Comparison of ENCODE assay signal across 13 cellular contexts in genomic region chr6:116255246-116255800, GRCh38. TPM values are rescaled to one million over a fixed set of nuclear protein-coding genes. Genes with fewer than 3 reads are reported as not detected.
DNase-seq lines count a peak whose midpoint lies in the region; ATAC-seq and TF ChIP-seq lines count a peak whose summit lies in the region.
"Had no signal": no experiment of that assay in that cellular context is flagged by ENCODE, and none has a peak within 500 bp of the region (broad histone marks: within the 10 kb centered on the region; RNA-seq: fewer than 3 reads in every experiment).

No MANE protein-coding gene starts in this region.

- no peak for TF ChIP-seq RAD21 in neural cell (conservative IDR thresholded peaks at IDR 0.05)

- H3K27ac Mint-ChIP-seq in nephron progenitor cell: no peak overlapping the region
- H3K27ac Mint-ChIP-seq: activated CD4-positive, alpha-beta T cell treated with anti-CD3 and anti-CD28 coated beads, Interleukin-2, amount 10 ng/mL, durations not matched to agents 24 days and 14 days; activated naive CD8-positive, alpha-beta T cell had no signal

- peaks cover 25% of the 10 kb centered on the region for H3K4me1 ChIP-seq in ES-I3 (ENCODE audit: insufficient read depth, low read length)

- no peaks in the 10 kb centered on the region for H3K27me3 ChIP-seq in neural cell (ENCODE audit: insufficient read depth, low read depth, low read length)
- H3K27me3 ChIP-seq: stomach had no signal

- no peak for TF ChIP-seq EP300 in neural cell (conservative IDR thresholded peaks at IDR 0.05; ENCODE audit: poor library complexity, severe bottlenecking)

- TF ChIP-seq CTCF in epithelial cell of esophagus (IDR thresholded peaks at IDR 0.05; ENCODE audit: insufficient read depth, low read depth, low read length, missing control alignments) (no peak), neural cell (IDR thresholded peaks at IDR 0.05; ENCODE audit: poor library complexity, severe bottlenecking) (no peak), nephron progenitor cell (IDR thresholded peaks at IDR 0.05) (no peak)

- H3K9me3 ChIP-seq in ES-I3 (ENCODE audit: control insufficient read depth, insufficient read depth, low read length) (no peaks in the 10 kb centered on the region), neural cell (ENCODE audit: low read length) (no peaks in the 10 kb centered on the region)
- H3K9me3 ChIP-seq: stomach had no signal

- H2AFZ ChIP-seq in neural cell (ENCODE audit: low read depth, low read length): peak overlapping the region; percentile 79

- H3K79me2 ChIP-seq in neural cell (replicated peaks; ENCODE audit: insufficient read depth, low read length): peaks cover 59% of the 10 kb centered on the region

- H3K4me3 ChIP-seq in epithelial cell of esophagus (ENCODE audit: low read length): peak overlapping the region; percentile 0
- peak overlapping the region; percentile 89 for H3K4me3 ChIP-seq in neural cell (ENCODE audit: low read length)

- H3K36me3 Mint-ChIP-seq in nephron progenitor cell (ENCODE audit: low read depth): peaks cover 36% of the 10 kb centered on the region

- DNase-seq in NCI-H69 (lab: John Stamatoyannopoulos, UW) (peak; percentile 41), epithelial cell of esophagus (ENCODE audit: low read depth) (no peak), nephron progenitor cell (no peak), NCI-H1436 treated with DMSO at 0.1 percent for 48 hours (lab: John Stamatoyannopoulos, UW) (no peak)
- DNase-seq: activated CD4-positive, alpha-beta T cell treated with anti-CD3 and anti-CD28 coated beads, Interleukin-2, amount 10 ng/mL, durations not matched to agents 24 days and 14 days; RPMI8226; stimulated activated CD4-positive, alpha-beta T cell treated with anti-CD3 and anti-CD28 coated beads, Interleukin-12 subunit alpha, Interleukin-12 subunit beta, amount 100 ng/mL, for 4 hours; stomach had no signal

- H3K4me3 Mint-ChIP-seq in nephron progenitor cell: no peak overlapping the region
- H3K4me3 Mint-ChIP-seq: activated CD4-positive, alpha-beta T cell treated with anti-CD3 and anti-CD28 coated beads, Interleukin-2, amount 10 ng/mL, durations not matched to agents 24 days and 14 days; activated naive CD8-positive, alpha-beta T cell had no signal

- no peaks in the 10 kb centered on the region for H3K27me3 Mint-ChIP-seq in nephron progenitor cell (ENCODE audit: low read depth, poor library complexity)
- H3K27me3 Mint-ChIP-seq: activated CD4-positive, alpha-beta T cell treated with anti-CD3 and anti-CD28 coated beads, Interleukin-2, amount 10 ng/mL, durations not matched to agents 24 days and 14 days; activated naive CD8-positive, alpha-beta T cell had no signal

- 0 out of 2 replicates have a peak overlapping the region, but pooled peaks have one; percentile 1 for H3K9ac ChIP-seq in ES-I3 (ENCODE audit: low read depth, low read length)
- H3K9ac ChIP-seq in neural cell (ENCODE audit: low read length): peak overlapping the region; percentile 100

- peak overlapping the region; percentile 99 for H3K27ac ChIP-seq in neural cell (ENCODE audit: low read length)

- H3K4me2 ChIP-seq in neural cell (ENCODE audit: low read length): peak overlapping the region; percentile 99

- H3K9me3 Mint-ChIP-seq in nephron progenitor cell: peaks cover 8% of the 10 kb centered on the region

- no peaks in the 10 kb centered on the region for H3K36me3 ChIP-seq in ES-I3 (ENCODE audit: insufficient read depth, low read length)
- H3K36me3 ChIP-seq in neural cell (ENCODE audit: insufficient read depth, low read length): peaks cover 4% of the 10 kb centered on the region

- peaks cover 13% of the 10 kb centered on the region for H4K20me1 ChIP-seq in neural cell (ENCODE audit: insufficient read depth)

- no peaks in the 10 kb centered on the region for H3K9me2 ChIP-seq in neural cell (ENCODE audit: insufficient read depth, low read length)

- peaks cover 3% of the 10 kb centered on the region for H3F3A ChIP-seq in neural cell (ENCODE audit: insufficient read depth, low read length, poor library complexity, severe bottlenecking)

- no peak for ATAC-seq in GM18858 (IDR thresholded peaks at IDR 0.05; ENCODE audit: unreplicated experiment)
- no peak for ATAC-seq in HG03521 (IDR thresholded peaks at IDR 0.05; ENCODE audit: unreplicated experiment)

- peaks cover 5% of the 10 kb centered on the region for H3K4me1 Mint-ChIP-seq in nephron progenitor cell

TF ChIP-seq in neural cell, 6 proteins besides CTCF, POLR2A, EP300 and RAD21:
- TF ChIP-seq REST (IDR thresholded peaks at IDR 0.05; ENCODE audit: borderline replicate concordance): no peak
- TF ChIP-seq POLR2AphosphoS5 (IDR thresholded peaks at IDR 0.05): peak; percentile 11
- no peak for TF ChIP-seq SMC3 (conservative IDR thresholded peaks at IDR 0.05; ENCODE audit: poor library complexity)
- no peak for TF ChIP-seq TAF1 (IDR thresholded peaks at IDR 0.05; ENCODE audit: low read depth)
- TF ChIP-seq EZH2 (IDR thresholded peaks at IDR 0.05; ENCODE audit: borderline replicate concordance, insufficient read depth, low read length, poor library complexity, severe bottlenecking): no peak
- no peak for TF ChIP-seq MXI1 (conservative IDR thresholded peaks at IDR 0.05; ENCODE audit: poor library complexity, severe bottlenecking)

RNA-seq across cellular contexts. Expression of gene TSPYL4, which starts 1.4 kb away (rescaled TPM):
- 97.2 and 99.8 TPM in 2 replicates for polyA plus RNA-seq in neural cell
- 162 and 171 TPM in 2 replicates for polyA minus RNA-seq in neural cell

RNA-seq across cellular contexts. Expression of gene TSPYL1, which starts 24.4 kb away (rescaled TPM):
- polyA plus RNA-seq in neural cell: 79.3 and 84.8 TPM in 2 replicates
- 158 and 160 TPM in 2 replicates for polyA minus RNA-seq in neural cell
